In the genomic region with DNA sequence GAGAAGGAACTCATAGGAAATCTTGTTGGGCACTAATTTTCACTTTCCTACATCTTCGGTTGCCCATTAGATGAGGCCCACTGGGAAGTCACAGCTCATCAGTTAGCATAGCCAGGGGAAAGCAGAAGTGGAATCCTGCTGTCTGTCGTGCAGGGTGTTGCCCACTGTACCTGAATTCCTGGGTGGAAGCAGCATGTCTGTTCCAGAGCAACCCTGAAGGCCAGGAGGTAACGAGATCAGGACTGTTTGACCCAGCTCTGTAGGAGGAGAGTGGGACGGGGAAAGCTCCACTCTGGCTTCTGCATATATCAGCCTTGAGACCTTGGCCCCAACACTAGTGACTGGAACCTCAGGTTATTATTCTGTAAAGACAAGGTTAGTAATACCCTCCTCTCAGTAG, we compare ENCODE assay signal across 9 cellular contexts.
"Had no signal": no experiment of that assay in that cellular context is flagged by ENCODE, and none has a peak within 500 bp of the region (broad histone marks: within the 10 kb centered on the region; RNA-seq: fewer than 3 reads in every experiment).

No MANE protein-coding gene starts in this region.

- H3K9me3 ChIP-seq: HAP-1 had no signal

- H3K4me3 Mint-ChIP-seq: HFFc6 had no signal

- H3K4me1 ChIP-seq: HAP-1 had no signal

- H3K27ac ChIP-seq: HL-60 had no signal

- DNase-seq: GOT3, H7, HFFc6, IMR-90, KG1 had no signal

- H3K36me3 ChIP-seq: HAP-1 had no signal

- H3K4me3 ChIP-seq: HAP-1, K562 had no signal

- H3K27ac Mint-ChIP-seq: HFFc6 had no signal

- ATAC-seq: HCT116, K562 had no signal
